ENCODE assay signal across 2 cellular contexts in the genomic region with DNA sequence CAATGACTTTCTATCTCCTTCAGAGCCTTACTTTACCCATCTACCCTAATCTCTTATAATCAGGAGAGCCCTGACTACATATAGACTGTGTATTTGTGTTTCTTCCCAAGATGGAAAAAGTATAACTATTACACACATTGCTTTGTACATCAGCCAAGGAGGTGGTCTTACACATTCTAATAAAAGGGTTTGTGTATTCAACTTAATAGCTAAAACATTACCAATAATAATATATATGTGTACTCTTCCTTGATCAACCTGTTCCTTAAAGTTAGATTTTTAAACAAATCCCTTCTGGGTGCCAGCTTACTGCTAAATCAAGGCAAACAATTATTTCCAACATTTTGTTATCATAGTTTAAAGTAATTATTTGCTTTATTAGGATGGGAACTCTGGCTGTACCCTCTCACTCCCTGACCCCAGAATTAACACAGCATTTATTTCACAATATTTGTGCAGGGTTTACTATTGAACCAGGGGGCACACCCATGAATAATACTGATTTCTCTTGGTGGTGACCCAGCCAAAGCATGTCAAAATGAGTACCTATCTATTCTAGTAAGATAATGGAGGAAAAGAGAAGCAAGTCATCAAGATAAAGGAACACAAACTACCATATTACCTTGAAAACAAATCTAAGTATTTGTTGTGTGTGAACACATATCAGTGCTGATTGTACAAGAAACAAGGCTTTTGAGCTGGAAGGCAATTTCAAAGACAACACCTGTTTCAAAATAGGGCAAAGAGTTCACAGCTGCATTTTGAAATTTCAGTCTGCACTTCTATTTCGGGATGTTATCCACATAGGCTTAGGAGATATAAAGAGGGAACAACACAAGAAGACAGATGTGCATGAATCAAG.
A peak's percentile ranks its signal among the peaks of the same experiment; 100 is the strongest.
TF ChIP-seq lines count a peak whose summit lies in the region.

No MANE protein-coding gene starts in this region.

TF ChIP-seq in SK-N-SH treated with all-trans-retinoic acid at 6 μM for 48 hours, 23 proteins besides CTCF, POLR2A, EP300 and RAD21 (continued from another document):
- TF ChIP-seq TCF4 (CRISPR knock-in tag; IDR thresholded peaks at IDR 0.05; ENCODE audit: borderline replicate concordance) (no peak), TOX (CRISPR knock-in tag; IDR thresholded peaks at IDR 0.05; ENCODE audit: borderline replicate concordance) (0 out of 2 replicates have a peak, but pooled peaks have one; percentile 7)

TF ChIP-seq in SK-N-SH, 30 proteins besides CTCF, POLR2A, EP300 and RAD21 (continued from another document):
- TF ChIP-seq, protein P1, sequence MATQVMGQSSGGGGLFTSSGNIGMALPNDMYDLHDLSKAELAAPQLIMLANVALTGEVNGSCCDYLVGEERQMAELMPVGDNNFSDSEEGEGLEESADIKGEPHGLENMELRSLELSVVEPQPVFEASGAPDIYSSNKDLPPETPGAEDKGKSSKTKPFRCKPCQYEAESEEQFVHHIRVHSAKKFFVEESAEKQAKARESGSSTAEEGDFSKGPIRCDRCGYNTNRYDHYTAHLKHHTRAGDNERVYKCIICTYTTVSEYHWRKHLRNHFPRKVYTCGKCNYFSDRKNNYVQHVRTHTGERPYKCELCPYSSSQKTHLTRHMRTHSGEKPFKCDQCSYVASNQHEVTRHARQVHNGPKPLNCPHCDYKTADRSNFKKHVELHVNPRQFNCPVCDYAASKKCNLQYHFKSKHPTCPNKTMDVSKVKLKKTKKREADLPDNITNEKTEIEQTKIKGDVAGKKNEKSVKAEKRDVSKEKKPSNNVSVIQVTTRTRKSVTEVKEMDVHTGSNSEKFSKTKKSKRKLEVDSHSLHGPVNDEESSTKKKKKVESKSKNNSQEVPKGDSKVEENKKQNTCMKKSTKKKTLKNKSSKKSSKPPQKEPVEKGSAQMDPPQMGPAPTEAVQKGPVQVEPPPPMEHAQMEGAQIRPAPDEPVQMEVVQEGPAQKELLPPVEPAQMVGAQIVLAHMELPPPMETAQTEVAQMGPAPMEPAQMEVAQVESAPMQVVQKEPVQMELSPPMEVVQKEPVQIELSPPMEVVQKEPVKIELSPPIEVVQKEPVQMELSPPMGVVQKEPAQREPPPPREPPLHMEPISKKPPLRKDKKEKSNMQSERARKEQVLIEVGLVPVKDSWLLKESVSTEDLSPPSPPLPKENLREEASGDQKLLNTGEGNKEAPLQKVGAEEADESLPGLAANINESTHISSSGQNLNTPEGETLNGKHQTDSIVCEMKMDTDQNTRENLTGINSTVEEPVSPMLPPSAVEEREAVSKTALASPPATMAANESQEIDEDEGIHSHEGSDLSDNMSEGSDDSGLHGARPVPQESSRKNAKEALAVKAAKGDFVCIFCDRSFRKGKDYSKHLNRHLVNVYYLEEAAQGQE (IDR thresholded peaks at IDR 0.05; ENCODE audit: low read depth, low read length): no peak
- TF ChIP-seq, protein P2, sequence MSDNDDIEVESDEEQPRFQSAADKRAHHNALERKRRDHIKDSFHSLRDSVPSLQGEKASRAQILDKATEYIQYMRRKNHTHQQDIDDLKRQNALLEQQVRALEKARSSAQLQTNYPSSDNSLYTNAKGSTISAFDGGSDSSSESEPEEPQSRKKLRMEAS (IDR thresholded peaks at IDR 0.05; ENCODE audit: low read depth): no peak
- TF ChIP-seq MEF2A (IDR thresholded peaks at IDR 0.05; ENCODE audit: borderline replicate concordance, low read depth) (no peak), ELF1 (IDR thresholded peaks at IDR 0.05) (no peak), SIN3A (IDR thresholded peaks at IDR 0.05; ENCODE audit: borderline replicate concordance, low read depth, low read length) (no peak), RXRA (IDR thresholded peaks at IDR 0.05; ENCODE audit: borderline replicate concordance, low read depth) (no peak), JUND (IDR thresholded peaks at IDR 0.05) (no peak), POLR2AphosphoS5 (IDR thresholded peaks at IDR 0.05; ENCODE audit: low read depth, low read length) (no peak)
- TF ChIP-seq, protein P3, sequence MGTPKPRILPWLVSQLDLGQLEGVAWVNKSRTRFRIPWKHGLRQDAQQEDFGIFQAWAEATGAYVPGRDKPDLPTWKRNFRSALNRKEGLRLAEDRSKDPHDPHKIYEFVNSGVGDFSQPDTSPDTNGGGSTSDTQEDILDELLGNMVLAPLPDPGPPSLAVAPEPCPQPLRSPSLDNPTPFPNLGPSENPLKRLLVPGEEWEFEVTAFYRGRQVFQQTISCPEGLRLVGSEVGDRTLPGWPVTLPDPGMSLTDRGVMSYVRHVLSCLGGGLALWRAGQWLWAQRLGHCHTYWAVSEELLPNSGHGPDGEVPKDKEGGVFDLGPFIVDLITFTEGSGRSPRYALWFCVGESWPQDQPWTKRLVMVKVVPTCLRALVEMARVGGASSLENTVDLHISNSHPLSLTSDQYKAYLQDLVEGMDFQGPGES (IDR thresholded peaks at IDR 0.05; ENCODE audit: low read depth, low read length): no peak
- TF ChIP-seq, protein P4, sequence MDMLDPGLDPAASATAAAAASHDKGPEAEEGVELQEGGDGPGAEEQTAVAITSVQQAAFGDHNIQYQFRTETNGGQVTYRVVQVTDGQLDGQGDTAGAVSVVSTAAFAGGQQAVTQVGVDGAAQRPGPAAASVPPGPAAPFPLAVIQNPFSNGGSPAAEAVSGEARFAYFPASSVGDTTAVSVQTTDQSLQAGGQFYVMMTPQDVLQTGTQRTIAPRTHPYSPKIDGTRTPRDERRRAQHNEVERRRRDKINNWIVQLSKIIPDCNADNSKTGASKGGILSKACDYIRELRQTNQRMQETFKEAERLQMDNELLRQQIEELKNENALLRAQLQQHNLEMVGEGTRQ (IDR thresholded peaks at IDR 0.05; ENCODE audit: borderline replicate concordance, low read depth, low read length): no peak
- TF ChIP-seq, protein P5, sequence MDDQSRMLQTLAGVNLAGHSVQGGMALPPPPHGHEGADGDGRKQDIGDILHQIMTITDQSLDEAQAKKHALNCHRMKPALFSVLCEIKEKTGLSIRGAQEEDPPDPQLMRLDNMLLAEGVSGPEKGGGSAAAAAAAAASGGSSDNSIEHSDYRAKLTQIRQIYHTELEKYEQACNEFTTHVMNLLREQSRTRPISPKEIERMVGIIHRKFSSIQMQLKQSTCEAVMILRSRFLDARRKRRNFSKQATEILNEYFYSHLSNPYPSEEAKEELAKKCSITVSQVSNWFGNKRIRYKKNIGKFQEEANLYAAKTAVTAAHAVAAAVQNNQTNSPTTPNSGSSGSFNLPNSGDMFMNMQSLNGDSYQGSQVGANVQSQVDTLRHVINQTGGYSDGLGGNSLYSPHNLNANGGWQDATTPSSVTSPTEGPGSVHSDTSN (IDR thresholded peaks at IDR 0.05): no peak
